ENCODE assay signal across 9 cellular contexts in genomic region chr5:15499528-15500325, GRCh38. TPM values are rescaled to one million over a fixed set of nuclear protein-coding genes. Genes with fewer than 3 reads are reported as not detected.
DNase-seq lines count a peak whose midpoint lies in the region; ATAC-seq lines count a peak whose summit lies in the region.
"Had no signal": no experiment of that assay in that cellular context is flagged by ENCODE, and none has a peak within 500 bp of the region (broad histone marks: within the 10 kb centered on the region; RNA-seq: fewer than 3 reads in every experiment).

Gene FBXL7 (plus strand): TSS chr5:15500180.

- no peak within 1 kb of the TSS for H3K4me3 ChIP-seq in Karpas-422 (ENCODE audit: low read length)

- H3K36me3 ChIP-seq in Karpas-422 (ENCODE audit: insufficient read depth, low read length) = no peaks in the 10 kb centered on the region

- ATAC-seq in GM18868 (IDR thresholded peaks at IDR 0.05; ENCODE audit: unreplicated experiment) = peak; percentile 67
- peak; percentile 91 for ATAC-seq in left lobe of liver
- no peak for ATAC-seq in HG02840 (IDR thresholded peaks at IDR 0.05; ENCODE audit: low FRiP score, unreplicated experiment)
- ATAC-seq in HG02571 (IDR thresholded peaks at IDR 0.05; ENCODE audit: unreplicated experiment) = no peak

- DNase-seq in NCI-H146 treated with DMSO at 0.1 percent for 48 hours (lab: John Stamatoyannopoulos, UW; ENCODE audit: unreplicated experiment) (peak; percentile 9), dermis microvascular lymphatic vessel endothelial cell (ENCODE audit: low read depth in 2 of 2) (peak; percentile 62 to 89), left lobe of liver (ENCODE audit: low spot score) (peak; percentile 58), substantia nigra (lab: John Stamatoyannopoulos, UW) (peak in 48 of 49 donors; percentile 9 to 89 (median 74)), Karpas-422 (no peak)

- H3K79me2 ChIP-seq in Karpas-422 (ENCODE audit: low read length) = no peaks in the 10 kb centered on the region

- no peaks in the 10 kb centered on the region for H4K20me1 ChIP-seq in Karpas-422 (ENCODE audit: insufficient read depth, low read depth, low read length)

- no peaks in the 10 kb centered on the region for H3K4me1 ChIP-seq in Karpas-422 (ENCODE audit: low read length)

- peaks cover 8% of the 10 kb centered on the region; the same call in 1 of the 2 replicates for H3K9me3 ChIP-seq in Karpas-422 (ENCODE audit: low read length)

- H3K27ac ChIP-seq in substantia nigra (ENCODE audit: low read depth, low read length, poor library complexity, severe bottlenecking) = peak within 1 kb of the TSS; percentile 81
- no peak within 1 kb of the TSS for H3K27ac ChIP-seq in Karpas-422 (ENCODE audit: low read length)

- H3K27me3 ChIP-seq in Karpas-422 (ENCODE audit: low read length) = no peaks in the 10 kb centered on the region

- no peak within 1 kb of the TSS for H3K4me2 ChIP-seq in Karpas-422 (ENCODE audit: low read depth, low read length, poor library complexity, severe bottlenecking)

- no peaks in the 10 kb centered on the region; the same call in 1 of the 2 replicates for H3K9me2 ChIP-seq in Karpas-422 (replicated peaks; ENCODE audit: insufficient read depth, low read length)

- no peak within 1 kb of the TSS for H2AFZ ChIP-seq in Karpas-422 (ENCODE audit: low read length)

- H3K9ac ChIP-seq in Karpas-422 (ENCODE audit: low read length) = no peak within 1 kb of the TSS

RNA-seq across cellular contexts. Expression of gene FBXL7, which starts in this region (rescaled TPM):
- total RNA-seq in dermis microvascular lymphatic vessel endothelial cell (8.6 and 28.2 TPM in 2 replicates), left lobe of liver (1.1 TPM)
- not detected in 2 replicates for total RNA-seq in Karpas-422 (2014; rRNA removed; shearing (Covaris generic); ENCODE audit: low replicate concordance)
- total RNA-seq: T-helper 2 cell treated with Interferon-gamma antibody and Interleukin-4, amounts not matched to agents 100 ng/mL and 5 ng/mL, for 36 hours had no signal

Comparison
In these comparisons a context has a peak if more than half of its experiments do, and no peak if none do; other contexts are left out.
1. ATAC-seq: peak in GM18868 (single experiment) and left lobe of liver (single experiment); none in HG02840 (single experiment) and HG02571 (single experiment).